In genomic region chr19:11191273-11191755, GRCh38 we compare ENCODE assay signal across 1 cellular context.
A peak's percentile ranks its signal among the peaks of the same experiment; 100 is the strongest.
TF ChIP-seq lines count a peak whose summit lies in the region.

No MANE protein-coding gene starts in this region.

TF ChIP-seq in HEK293, 187 proteins besides CTCF, POLR2A, EP300 and RAD21 (continued from another document):
- TF ChIP-seq PRDM2 (tag by site-specific recombination; IDR thresholded peaks at IDR 0.05; ENCODE audit: borderline replicate concordance) = no peak
- no peak for TF ChIP-seq ZNF121 (tag by site-specific recombination; IDR thresholded peaks at IDR 0.05)
- no peak for TF ChIP-seq ZNF280C (tag by site-specific recombination; IDR thresholded peaks at IDR 0.05)
- TF ChIP-seq, protein P1, sequence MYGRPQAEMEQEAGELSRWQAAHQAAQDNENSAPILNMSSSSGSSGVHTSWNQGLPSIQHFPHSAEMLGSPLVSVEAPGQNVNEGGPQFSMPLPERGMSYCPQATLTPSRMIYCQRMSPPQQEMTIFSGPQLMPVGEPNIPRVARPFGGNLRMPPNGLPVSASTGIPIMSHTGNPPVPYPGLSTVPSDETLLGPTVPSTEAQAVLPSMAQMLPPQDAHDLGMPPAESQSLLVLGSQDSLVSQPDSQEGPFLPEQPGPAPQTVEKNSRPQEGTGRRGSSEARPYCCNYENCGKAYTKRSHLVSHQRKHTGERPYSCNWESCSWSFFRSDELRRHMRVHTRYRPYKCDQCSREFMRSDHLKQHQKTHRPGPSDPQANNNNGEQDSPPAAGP (tag by site-specific recombination; IDR thresholded peaks at IDR 0.05) = peak; percentile 79
- TF ChIP-seq ZNF664 (tag by site-specific recombination; IDR thresholded peaks at IDR 0.05) = no peak
- TF ChIP-seq ZEB2 (tag by site-specific recombination; IDR thresholded peaks at IDR 0.05) = no peak
- TF ChIP-seq PRDM10 (tag by site-specific recombination; IDR thresholded peaks at IDR 0.05) = no peak
- no peak for TF ChIP-seq MYNN (tag by site-specific recombination; IDR thresholded peaks at IDR 0.05; ENCODE audit: borderline replicate concordance)
- TF ChIP-seq ZNF211 (tag by site-specific recombination; IDR thresholded peaks at IDR 0.05; ENCODE audit: low read depth) = no peak
- no peak for TF ChIP-seq ZSCAN16 (tag by site-specific recombination; IDR thresholded peaks at IDR 0.05)
- peak; percentile 87 for TF ChIP-seq PRDM1 (tag by site-specific recombination; IDR thresholded peaks at IDR 0.05)
- TF ChIP-seq ZNF324 (tag by site-specific recombination; IDR thresholded peaks at IDR 0.05) = no peak
